17 cellular contexts compared by ENCODE assay signal in the genomic region with DNA sequence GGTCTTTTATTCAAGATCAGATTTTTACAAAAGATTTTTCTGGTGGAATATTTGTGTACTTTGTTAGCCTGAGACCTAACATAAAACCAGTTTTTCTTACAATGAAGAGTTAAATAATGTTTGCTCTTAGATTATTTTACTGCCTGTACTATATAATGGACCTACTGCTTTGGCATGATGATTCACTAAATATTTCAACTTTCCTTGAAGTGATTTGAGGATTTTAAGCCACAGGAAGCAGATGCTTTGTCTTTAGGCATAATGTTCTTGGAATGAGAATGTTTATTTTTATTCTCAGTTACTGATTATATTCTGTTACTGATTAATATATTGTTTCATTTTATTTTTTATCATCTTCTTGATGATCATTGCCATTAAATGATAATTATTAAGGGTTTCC.
DNase-seq lines count a peak whose midpoint lies in the region; ATAC-seq and TF ChIP-seq lines count a peak whose summit lies in the region.
"Had no signal": no experiment of that assay in that cellular context is flagged by ENCODE, and none has a peak within 500 bp of the region (broad histone marks: within the 10 kb centered on the region; RNA-seq: fewer than 3 reads in every experiment).

No MANE protein-coding gene starts in this region.

- 0 out of 3 replicates have a peak, but pooled peaks have one; percentile 46 for ATAC-seq in SK-N-SH treated with all-trans-retinoic acid at 6 μM for 48 hours
- ATAC-seq in GM18873 (IDR thresholded peaks at IDR 0.05; ENCODE audit: low FRiP score, unreplicated experiment): no peak

- H3K9me3 Mint-ChIP-seq in osteocyte (ENCODE audit: unreplicated experiment): peaks cover 5% of the 10 kb centered on the region

- peaks cover 35% of the 10 kb centered on the region for H3K4me1 Mint-ChIP-seq in osteocyte (ENCODE audit: unreplicated experiment)
- H3K4me1 Mint-ChIP-seq: CD8-positive, alpha-beta memory T cell; H9 had no signal

- H3K36me3 Mint-ChIP-seq in osteocyte (ENCODE audit: unreplicated experiment): no peaks in the 10 kb centered on the region
- H3K36me3 Mint-ChIP-seq: CD8-positive, alpha-beta memory T cell had no signal

- no peaks in the 10 kb centered on the region for H3K27me3 Mint-ChIP-seq in osteocyte (ENCODE audit: unreplicated experiment)
- H3K27me3 Mint-ChIP-seq: CD8-positive, alpha-beta memory T cell had no signal

- TF ChIP-seq CTCF in osteocyte (IDR thresholded peaks at IDR 0.05): no peak

- intact Hi-C loops in posterior cingulate gyrus (cut with DNase I): no loop called here

- peak overlapping the region; percentile 4 for H3K27ac ChIP-seq in epithelial cell of prostate
- H3K27ac ChIP-seq: KMS-11 had no signal

- peak overlapping the region; percentile 49 for H3K27ac Mint-ChIP-seq in osteocyte (ENCODE audit: unreplicated experiment)
- H3K27ac Mint-ChIP-seq: CD8-positive, alpha-beta memory T cell; H9 had no signal

- DNase-seq in HS-27A (ENCODE audit: low read depth): peak; percentile 19
- no peak for DNase-seq in epithelial cell of prostate (ENCODE audit: low read depth, low spot score)
- no peak for DNase-seq in osteocyte (ENCODE audit: extremely low spot score, unreplicated experiment)
- DNase-seq in NCI-H226: no peak
- no peak for DNase-seq in activated effector memory CD4-positive, alpha-beta T cell treated with Interleukin-2 at 50 U/mL for 16 hours
- no peak for DNase-seq in posterior cingulate gyrus
- DNase-seq: C1 segment of cervical spinal cord; CD8-positive, alpha-beta memory T cell; DMS53; H9; NCI-H1436 treated with DMSO at 0.1 percent for 48 hours; NCI-H2029; NCI-H69; Right ventricle myocardium superior had no signal

- no peak overlapping the region for H3K4me3 Mint-ChIP-seq in osteocyte (ENCODE audit: unreplicated experiment)
- H3K4me3 Mint-ChIP-seq: CD8-positive, alpha-beta memory T cell; H9 had no signal

TF ChIP-seq in SK-N-SH treated with all-trans-retinoic acid at 6 μM for 48 hours, 23 proteins besides CTCF, POLR2A, EP300 and RAD21:
- TF ChIP-seq, protein P1, sequence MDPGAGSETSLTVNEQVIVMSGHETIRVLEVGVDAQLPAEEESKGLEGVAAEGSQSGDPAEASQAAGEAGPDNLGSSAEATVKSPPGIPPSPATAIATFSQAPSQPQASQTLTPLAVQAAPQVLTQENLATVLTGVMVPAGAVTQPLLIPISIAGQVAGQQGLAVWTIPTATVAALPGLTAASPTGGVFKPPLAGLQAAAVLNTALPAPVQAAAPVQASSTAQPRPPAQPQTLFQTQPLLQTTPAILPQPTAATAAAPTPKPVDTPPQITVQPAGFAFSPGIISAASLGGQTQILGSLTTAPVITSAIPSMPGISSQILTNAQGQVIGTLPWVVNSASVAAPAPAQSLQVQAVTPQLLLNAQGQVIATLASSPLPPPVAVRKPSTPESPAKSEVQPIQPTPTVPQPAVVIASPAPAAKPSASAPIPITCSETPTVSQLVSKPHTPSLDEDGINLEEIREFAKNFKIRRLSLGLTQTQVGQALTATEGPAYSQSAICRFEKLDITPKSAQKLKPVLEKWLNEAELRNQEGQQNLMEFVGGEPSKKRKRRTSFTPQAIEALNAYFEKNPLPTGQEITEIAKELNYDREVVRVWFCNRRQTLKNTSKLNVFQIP (CRISPR knock-in tag; IDR thresholded peaks at IDR 0.05; ENCODE audit: borderline replicate concordance, low read depth): no peak
- TF ChIP-seq, protein P2, sequence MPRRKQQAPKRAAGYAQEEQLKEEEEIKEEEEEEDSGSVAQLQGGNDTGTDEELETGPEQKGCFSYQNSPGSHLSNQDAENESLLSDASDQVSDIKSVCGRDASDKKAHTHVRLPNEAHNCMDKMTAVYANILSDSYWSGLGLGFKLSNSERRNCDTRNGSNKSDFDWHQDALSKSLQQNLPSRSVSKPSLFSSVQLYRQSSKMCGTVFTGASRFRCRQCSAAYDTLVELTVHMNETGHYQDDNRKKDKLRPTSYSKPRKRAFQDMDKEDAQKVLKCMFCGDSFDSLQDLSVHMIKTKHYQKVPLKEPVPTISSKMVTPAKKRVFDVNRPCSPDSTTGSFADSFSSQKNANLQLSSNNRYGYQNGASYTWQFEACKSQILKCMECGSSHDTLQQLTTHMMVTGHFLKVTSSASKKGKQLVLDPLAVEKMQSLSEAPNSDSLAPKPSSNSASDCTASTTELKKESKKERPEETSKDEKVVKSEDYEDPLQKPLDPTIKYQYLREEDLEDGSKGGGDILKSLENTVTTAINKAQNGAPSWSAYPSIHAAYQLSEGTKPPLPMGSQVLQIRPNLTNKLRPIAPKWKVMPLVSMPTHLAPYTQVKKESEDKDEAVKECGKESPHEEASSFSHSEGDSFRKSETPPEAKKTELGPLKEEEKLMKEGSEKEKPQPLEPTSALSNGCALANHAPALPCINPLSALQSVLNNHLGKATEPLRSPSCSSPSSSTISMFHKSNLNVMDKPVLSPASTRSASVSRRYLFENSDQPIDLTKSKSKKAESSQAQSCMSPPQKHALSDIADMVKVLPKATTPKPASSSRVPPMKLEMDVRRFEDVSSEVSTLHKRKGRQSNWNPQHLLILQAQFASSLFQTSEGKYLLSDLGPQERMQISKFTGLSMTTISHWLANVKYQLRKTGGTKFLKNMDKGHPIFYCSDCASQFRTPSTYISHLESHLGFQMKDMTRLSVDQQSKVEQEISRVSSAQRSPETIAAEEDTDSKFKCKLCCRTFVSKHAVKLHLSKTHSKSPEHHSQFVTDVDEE (CRISPR knock-in tag; IDR thresholded peaks at IDR 0.05): no peak
- no peak for TF ChIP-seq ARNTL (CRISPR knock-in tag; IDR thresholded peaks at IDR 0.05; ENCODE audit: borderline replicate concordance, low read depth)
- TF ChIP-seq CSDC2 (CRISPR knock-in tag; IDR thresholded peaks at IDR 0.05): no peak
- no peak for TF ChIP-seq ZNF565 (CRISPR knock-in tag; conservative IDR thresholded peaks at IDR 0.05; ENCODE audit: low read depth)
- no peak for TF ChIP-seq ZFP30 (CRISPR knock-in tag; IDR thresholded peaks at IDR 0.05)
- TF ChIP-seq ESRRG (CRISPR knock-in tag; IDR thresholded peaks at IDR 0.05): no peak
- no peak for TF ChIP-seq SNAI2 (CRISPR knock-in tag; IDR thresholded peaks at IDR 0.05)
- TF ChIP-seq, protein P3, sequence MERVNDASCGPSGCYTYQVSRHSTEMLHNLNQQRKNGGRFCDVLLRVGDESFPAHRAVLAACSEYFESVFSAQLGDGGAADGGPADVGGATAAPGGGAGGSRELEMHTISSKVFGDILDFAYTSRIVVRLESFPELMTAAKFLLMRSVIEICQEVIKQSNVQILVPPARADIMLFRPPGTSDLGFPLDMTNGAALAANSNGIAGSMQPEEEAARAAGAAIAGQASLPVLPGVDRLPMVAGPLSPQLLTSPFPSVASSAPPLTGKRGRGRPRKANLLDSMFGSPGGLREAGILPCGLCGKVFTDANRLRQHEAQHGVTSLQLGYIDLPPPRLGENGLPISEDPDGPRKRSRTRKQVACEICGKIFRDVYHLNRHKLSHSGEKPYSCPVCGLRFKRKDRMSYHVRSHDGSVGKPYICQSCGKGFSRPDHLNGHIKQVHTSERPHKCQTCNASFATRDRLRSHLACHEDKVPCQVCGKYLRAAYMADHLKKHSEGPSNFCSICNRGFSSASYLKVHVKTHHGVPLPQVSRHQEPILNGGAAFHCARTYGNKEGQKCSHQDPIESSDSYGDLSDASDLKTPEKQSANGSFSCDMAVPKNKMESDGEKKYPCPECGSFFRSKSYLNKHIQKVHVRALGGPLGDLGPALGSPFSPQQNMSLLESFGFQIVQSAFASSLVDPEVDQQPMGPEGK (CRISPR knock-in tag; IDR thresholded peaks at IDR 0.05; ENCODE audit: borderline replicate concordance): no peak
- TF ChIP-seq ISL1 (CRISPR knock-in tag; IDR thresholded peaks at IDR 0.05): no peak
- TF ChIP-seq ZFP3 (CRISPR knock-in tag; IDR thresholded peaks at IDR 0.05): no peak
- no peak for TF ChIP-seq PPARA (CRISPR knock-in tag; IDR thresholded peaks at IDR 0.05; ENCODE audit: borderline replicate concordance)
- no peak for TF ChIP-seq ZNF8 (CRISPR knock-in tag; IDR thresholded peaks at IDR 0.05)
- no peak for TF ChIP-seq TOX (CRISPR knock-in tag; IDR thresholded peaks at IDR 0.05; ENCODE audit: borderline replicate concordance)
- TF ChIP-seq, protein P4, sequence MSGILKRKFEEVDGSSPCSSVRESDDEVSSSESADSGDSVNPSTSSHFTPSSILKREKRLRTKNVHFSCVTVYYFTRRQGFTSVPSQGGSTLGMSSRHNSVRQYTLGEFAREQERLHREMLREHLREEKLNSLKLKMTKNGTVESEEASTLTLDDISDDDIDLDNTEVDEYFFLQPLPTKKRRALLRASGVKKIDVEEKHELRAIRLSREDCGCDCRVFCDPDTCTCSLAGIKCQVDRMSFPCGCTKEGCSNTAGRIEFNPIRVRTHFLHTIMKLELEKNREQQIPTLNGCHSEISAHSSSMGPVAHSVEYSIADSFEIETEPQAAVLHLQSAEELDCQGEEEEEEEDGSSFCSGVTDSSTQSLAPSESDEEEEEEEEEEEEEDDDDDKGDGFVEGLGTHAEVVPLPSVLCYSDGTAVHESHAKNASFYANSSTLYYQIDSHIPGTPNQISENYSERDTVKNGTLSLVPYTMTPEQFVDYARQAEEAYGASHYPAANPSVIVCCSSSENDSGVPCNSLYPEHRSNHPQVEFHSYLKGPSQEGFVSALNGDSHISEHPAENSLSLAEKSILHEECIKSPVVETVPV (CRISPR knock-in tag; IDR thresholded peaks at IDR 0.05): no peak
- no peak for TF ChIP-seq ZNF70 (CRISPR knock-in tag; IDR thresholded peaks at IDR 0.05)
- no peak for TF ChIP-seq OSR1 (CRISPR knock-in tag; IDR thresholded peaks at IDR 0.05)
- no peak for TF ChIP-seq RARB (CRISPR knock-in tag; IDR thresholded peaks at IDR 0.05)
